Comparison of ENCODE assay signal across 12 cellular contexts in genomic region chrX:32448945-32449344, GRCh38.
DNase-seq lines count a peak whose midpoint lies in the region; ATAC-seq, FAIRE-seq and TF ChIP-seq lines count a peak whose summit lies in the region.
"Had no signal": no experiment of that assay in that cellular context is flagged by ENCODE, and none has a peak within 500 bp of the region (broad histone marks: within the 10 kb centered on the region; RNA-seq: fewer than 3 reads in every experiment).

No MANE protein-coding gene starts in this region.

- H3K9me3 ChIP-seq in sigmoid colon, result no peaks in the 10 kb centered on the region
- H3K9me3 ChIP-seq: tibial artery had no signal

- no peaks in the 10 kb centered on the region for H3K27me3 Mint-ChIP-seq in activated naive CD8-positive, alpha-beta T cell treated with anti-CD3 and anti-CD28 coated beads for 36 hours

- peak overlapping the region; percentile 80 for H3K27ac Mint-ChIP-seq in activated naive CD8-positive, alpha-beta T cell treated with anti-CD3 and anti-CD28 coated beads for 36 hours
- H3K27ac Mint-ChIP-seq in stimulated activated effector memory CD8-positive, alpha-beta T cell treated with anti-CD3 and anti-CD28 coated beads, Interleukin-12 subunit alpha, Interleukin-12 subunit beta, amount 100 ng/mL, for 72 hours, result no peak overlapping the region

- no peaks in the 10 kb centered on the region for H3K27me3 ChIP-seq in sigmoid colon
- H3K27me3 ChIP-seq: tibial artery had no signal

- no peak for FAIRE-seq in GM12891 (lab: Jason Lieb, UNC)

- H3K9me3 Mint-ChIP-seq in activated naive CD8-positive, alpha-beta T cell treated with anti-CD3 and anti-CD28 coated beads for 36 hours, result peaks cover 9% of the 10 kb centered on the region
- peaks cover 14% of the 10 kb centered on the region for H3K9me3 Mint-ChIP-seq in stimulated activated effector memory CD8-positive, alpha-beta T cell treated with anti-CD3 and anti-CD28 coated beads, Interleukin-12 subunit alpha, Interleukin-12 subunit beta, amount 100 ng/mL, for 72 hours

- H3K36me3 Mint-ChIP-seq in activated naive CD8-positive, alpha-beta T cell treated with anti-CD3 and anti-CD28 coated beads for 36 hours, result peaks cover 11% of the 10 kb centered on the region
- no peaks in the 10 kb centered on the region for H3K36me3 Mint-ChIP-seq in stimulated activated effector memory CD8-positive, alpha-beta T cell treated with anti-CD3 and anti-CD28 coated beads, Interleukin-12 subunit alpha, Interleukin-12 subunit beta, amount 100 ng/mL, for 72 hours

- no peak for TF ChIP-seq POLR2A in sigmoid colon (IDR thresholded peaks at IDR 0.05)
- TF ChIP-seq POLR2A in GM12891 (IDR thresholded peaks at IDR 0.05; ENCODE audit: low read depth, low read length), result no peak

- H3K4me3 ChIP-seq in sigmoid colon, result no peak overlapping the region
- H3K4me3 ChIP-seq: tibial artery had no signal

- H3K36me3 ChIP-seq in sigmoid colon, result peaks cover 0 to 4% (median 0%) of the 10 kb centered on the region in 4 donors
- H3K36me3 ChIP-seq: tibial artery had no signal

- no peaks in the 10 kb centered on the region for H3K4me1 ChIP-seq in sigmoid colon

- H3K4me3 Mint-ChIP-seq in activated naive CD8-positive, alpha-beta T cell treated with anti-CD3 and anti-CD28 coated beads for 36 hours, result no peak overlapping the region
- no peak overlapping the region for H3K4me3 Mint-ChIP-seq in stimulated activated effector memory CD8-positive, alpha-beta T cell treated with anti-CD3 and anti-CD28 coated beads, Interleukin-12 subunit alpha, Interleukin-12 subunit beta, amount 100 ng/mL, for 72 hours

- ATAC-seq in GM18867 (IDR thresholded peaks at IDR 0.05; ENCODE audit: unreplicated experiment) (peak; percentile 71), GM21576 (IDR thresholded peaks at IDR 0.05; ENCODE audit: unreplicated experiment) (peak; percentile 80), HG03432 (IDR thresholded peaks at IDR 0.05; ENCODE audit: unreplicated experiment) (peak; percentile 75)
- no peak for ATAC-seq in stimulated activated effector memory CD8-positive, alpha-beta T cell treated with anti-CD3 and anti-CD28 coated beads, Interleukin-12 subunit alpha, Interleukin-12 subunit beta, amount 100 ng/mL, for 72 hours

- TF ChIP-seq EP300 in sigmoid colon (IDR thresholded peaks at IDR 0.05), result no peak

- H3K4me1 Mint-ChIP-seq in activated naive CD8-positive, alpha-beta T cell treated with anti-CD3 and anti-CD28 coated beads for 36 hours, result peaks cover 14% of the 10 kb centered on the region
- no peaks in the 10 kb centered on the region for H3K4me1 Mint-ChIP-seq in stimulated activated effector memory CD8-positive, alpha-beta T cell treated with anti-CD3 and anti-CD28 coated beads, Interleukin-12 subunit alpha, Interleukin-12 subunit beta, amount 100 ng/mL, for 72 hours

- no peak for TF ChIP-seq CTCF in sigmoid colon (IDR thresholded peaks at IDR 0.05)

- WGBS in sigmoid colon, 2 donors, result 26 to 75% methylated on average over 2 of the region's 2 CpGs

- no peak overlapping the region for H3K27ac ChIP-seq in sigmoid colon
- H3K27ac ChIP-seq: tibial artery had no signal

- intact Hi-C loops in sigmoid colon (cut with DNase I), result no loop called here

- no peak for DNase-seq in activated naive CD8-positive, alpha-beta T cell treated with anti-CD3 and anti-CD28 coated beads for 36 hours
- no peak for DNase-seq in SKM-1 (lab: John Stamatoyannopoulos, UW; ENCODE audit: unreplicated experiment)
- DNase-seq in sigmoid colon, result no peak
- no peak for DNase-seq in GM12891 (ENCODE audit: insufficient read length, low spot score)
- DNase-seq in stimulated activated effector memory CD8-positive, alpha-beta T cell treated with anti-CD3 and anti-CD28 coated beads, Interleukin-12 subunit alpha, Interleukin-12 subunit beta, amount 100 ng/mL, for 72 hours (ENCODE audit: low spot score in 2 of 2), result no peak
- DNase-seq: amygdala, mesendoderm, NCI-H1436, tibial artery had no signal

TF ChIP-seq in GM12891, 5 proteins besides CTCF, POLR2A, EP300 and RAD21:
- TF ChIP-seq TAF1 (IDR thresholded peaks at IDR 0.05; ENCODE audit: low read depth, low read length) (no peak), SPI1 (IDR thresholded peaks at IDR 0.05; ENCODE audit: low read depth, low read length) (no peak), POU2F2 (IDR thresholded peaks at IDR 0.05; ENCODE audit: low read depth, low read length) (no peak), PAX5 (IDR thresholded peaks at IDR 0.05; ENCODE audit: insufficient read depth, low read length, severe bottlenecking) (no peak)
